Comparison of ENCODE assay signal across 10 cellular contexts in genomic region chr7:100923616-100924015, GRCh38. TPM values are rescaled to one million over a fixed set of nuclear protein-coding genes. Genes with fewer than 3 reads are reported as not detected.
"Had no signal": no experiment of that assay in that cellular context is flagged by ENCODE, and none has a peak within 500 bp of the region (broad histone marks: within the 10 kb centered on the region; RNA-seq: fewer than 3 reads in every experiment).

No MANE protein-coding gene starts in this region.

RNA-seq across cellular contexts. Expression of gene MUC3A, which starts 25.7 kb away (rescaled TPM):
- total RNA-seq: natural killer cell treated with Interleukin-12 subunit alpha and Interleukin-12 subunit beta and Interleukin-15 and Interleukin-18, amount 100 ng/mL, for 72 hours; osteocyte; pulmonary artery endothelial cell; smooth muscle cell had no signal
- polyA plus RNA-seq: smooth muscle cell had no signal

RNA-seq across cellular contexts. Expression of gene MUC12, which starts 45.7 kb away (rescaled TPM):
- total RNA-seq: natural killer cell treated with Interleukin-12 subunit alpha and Interleukin-12 subunit beta and Interleukin-15 and Interleukin-18, amount 100 ng/mL, for 72 hours; osteocyte; pulmonary artery endothelial cell; right atrium auricular region; sciatic nerve; temporal lobe; thoracic aorta; thyroid gland; tibial nerve had no signal
